23 cellular contexts compared by ENCODE assay signal in the genomic region with DNA sequence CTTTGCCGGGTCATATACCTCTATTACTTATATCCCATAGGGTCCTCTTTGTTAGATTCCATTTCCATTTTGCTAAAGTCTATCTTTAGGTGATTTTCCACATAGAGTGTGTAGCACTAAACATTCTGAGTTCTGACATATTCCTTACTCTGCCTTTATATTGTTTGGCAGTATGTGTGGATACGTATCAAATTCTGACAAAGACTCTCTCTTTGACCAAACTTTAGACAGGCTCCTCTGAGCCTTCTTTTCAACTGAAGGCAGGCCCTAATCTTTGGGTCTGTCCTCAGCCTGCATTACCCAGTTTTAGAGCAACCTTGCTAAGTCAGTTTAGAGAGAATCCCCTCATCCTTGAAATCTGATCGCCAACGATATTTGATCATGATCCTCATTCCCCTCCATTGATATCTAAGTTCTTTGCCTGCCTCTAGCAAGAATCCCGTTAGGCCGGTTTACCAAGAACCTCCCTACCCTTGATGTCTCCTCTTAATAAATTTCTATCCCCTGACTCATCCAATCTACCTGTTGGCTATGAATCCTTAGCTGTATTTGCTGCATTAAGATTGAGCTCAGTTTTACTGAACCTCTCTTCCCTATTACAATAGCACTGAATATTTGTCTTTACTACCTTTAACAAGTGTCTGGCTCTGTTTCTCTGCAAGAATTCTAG. TPM values are rescaled to one million over a fixed set of nuclear protein-coding genes. Genes with fewer than 3 reads are reported as not detected.
A peak's percentile ranks its signal among the peaks of the same experiment; 100 is the strongest.
DNase-seq lines count a peak whose midpoint lies in the region; ATAC-seq, FAIRE-seq and TF ChIP-seq lines count a peak whose summit lies in the region.
"Had no signal": no experiment of that assay in that cellular context is flagged by ENCODE, and none has a peak within 500 bp of the region (broad histone marks: within the 10 kb centered on the region; RNA-seq: fewer than 3 reads in every experiment).

No MANE protein-coding gene starts in this region.

- no peak overlapping the region for H2BK5ac ChIP-seq in H1 (ENCODE audit: low read depth, low read length)

- no peaks in the 10 kb centered on the region for H3K27me3 ChIP-seq in H1 (replicated peaks in 1 of 4; ENCODE audit: control insufficient read depth in 3 of 4, extremely low read depth in 1 of 4, insufficient read depth in 3 of 4, low read length in 3 of 4)
- no peaks in the 10 kb centered on the region for H3K27me3 ChIP-seq in lower lobe of right lung (ENCODE audit: low read depth)
- H3K27me3 ChIP-seq: BLaER1 treated with 17β-estradiol and CSF1 and Interleukin-3, amounts not matched to agents 10 nM and 100 nM; SJSA1; vagina had no signal

- no peak overlapping the region for H3K56ac ChIP-seq in H1 (replicated peaks; ENCODE audit: insufficient read length, low read depth, low read length)

- H2BK12ac ChIP-seq in H1 (ENCODE audit: low read depth, low read length) = no peak overlapping the region

- no peak for DNase-seq in activated naive CD4-positive, alpha-beta T cell treated with anti-CD3 and anti-CD28 coated beads, Interleukin-2, amount 50 U/mL, for 72 hours (ENCODE audit: low spot score in 2 of 2)
- DNase-seq in H1 (ENCODE audit: low read depth in 1 of 2, low spot score in 2 of 2) (no peak), lower lobe of right lung (no peak), NCI-H345 (lab: John Stamatoyannopoulos, UW) (no peak), frontal cortex (ENCODE audit: low spot score in 2 of 2) (no peak)
- no peak for DNase-seq in stimulated activated CD4-positive, alpha-beta T cell treated with anti-CD3 and anti-CD28 coated beads, Interleukin-1b, Interleukin-23, amount 100 ng/mL, for 48 hours
- DNase-seq: aorta; cerebellar nuclear complex; DMS 273 treated with DMSO at 0.1 percent for 48 hours; esophagus squamous epithelium; immature natural killer cell; naive thymus-derived CD4-positive, alpha-beta T cell; NCI-H2029; NCI-H526 treated with DMSO at 0.1 percent for 48 hours; stimulated activated CD4-positive, alpha-beta T cell treated with anti-CD3 and anti-CD28 coated beads, Interleukin-4, amount 100 ng/mL, for 1 hour; T-helper 2 cell; WERI-Rb-1 had no signal

- H3K79me2 ChIP-seq in H1 (ENCODE audit: control insufficient read depth in 1 of 2, insufficient read depth in 2 of 2, low read length in 2 of 2) = no peaks in the 10 kb centered on the region
- H3K79me2 ChIP-seq: parathyroid adenoma had no signal

- H2AK5ac ChIP-seq in H1 (ENCODE audit: low read depth, low read length) = no peak overlapping the region

- no peaks in the 10 kb centered on the region for H3K4me1 Mint-ChIP-seq in activated naive CD4-positive, alpha-beta T cell treated with anti-CD3 and anti-CD28 coated beads, Interleukin-2, amount 50 U/mL, for 24 hours
- H3K4me1 Mint-ChIP-seq: immature natural killer cell; naive thymus-derived CD4-positive, alpha-beta T cell had no signal

- no peak overlapping the region for H2BK15ac ChIP-seq in H1 (ENCODE audit: low read length)

- H3K4me3 ChIP-seq in H1 (ENCODE audit: extremely low read depth in 1 of 4, insufficient read depth in 2 of 4, low read depth in 3 of 4, low read length in 4 of 4) = no peak overlapping the region
- H3K4me3 ChIP-seq in lower lobe of right lung = no peak overlapping the region
- H3K4me3 ChIP-seq: BLaER1 treated with 17β-estradiol and CSF1 and Interleukin-3, amounts not matched to agents 10 nM and 100 nM; esophagus squamous epithelium; SJSA1; vagina had no signal

- no peaks in the 10 kb centered on the region for H3K79me1 ChIP-seq in H1 (ENCODE audit: low read depth, low read length)

- no peaks in the 10 kb centered on the region for H3K36me3 ChIP-seq in H1 (ENCODE audit: control insufficient read depth in 2 of 4, insufficient read depth in 4 of 4, low read length in 3 of 4)
- no peaks in the 10 kb centered on the region for H3K36me3 ChIP-seq in lower lobe of right lung
- H3K36me3 ChIP-seq: BLaER1 treated with 17β-estradiol and CSF1 and Interleukin-3, amounts not matched to agents 10 nM and 100 nM; esophagus squamous epithelium; SJSA1; vagina; WERI-Rb-1 had no signal

- peaks cover 14% of the 10 kb centered on the region for H3K27me3 Mint-ChIP-seq in activated naive CD4-positive, alpha-beta T cell treated with anti-CD3 and anti-CD28 coated beads, Interleukin-2, amount 50 U/mL, for 24 hours

- peak overlapping the region; percentile 5 for H3K27ac Mint-ChIP-seq in activated naive CD4-positive, alpha-beta T cell treated with anti-CD3 and anti-CD28 coated beads, Interleukin-2, amount 50 U/mL, for 24 hours
- no peak overlapping the region for H3K27ac Mint-ChIP-seq in activated naive CD4-positive, alpha-beta T cell treated with anti-CD3 and anti-CD28 coated beads, Interleukin-2, amount 50 U/mL, for 72 hours
- H3K27ac Mint-ChIP-seq: immature natural killer cell had no signal

- H3K4ac ChIP-seq in H1 (replicated peaks; ENCODE audit: insufficient read length, low read depth, low read length) = no peak overlapping the region

- H3K4me1 ChIP-seq in H1 (replicated peaks in 1 of 4; ENCODE audit: control insufficient read depth in 3 of 4, insufficient read depth in 4 of 4, low read length in 3 of 4) (no peaks in the 10 kb centered on the region), lower lobe of right lung (no peaks in the 10 kb centered on the region)
- H3K4me1 ChIP-seq: BLaER1 treated with 17β-estradiol and CSF1 and Interleukin-3, amounts not matched to agents 10 nM and 100 nM; parathyroid adenoma; SJSA1; vagina had no signal

- peaks cover 28% of the 10 kb centered on the region for H3K9me3 Mint-ChIP-seq in activated naive CD4-positive, alpha-beta T cell treated with anti-CD3 and anti-CD28 coated beads, Interleukin-2, amount 50 U/mL, for 24 hours
- H3K9me3 Mint-ChIP-seq in activated naive CD4-positive, alpha-beta T cell treated with anti-CD3 and anti-CD28 coated beads, Interleukin-2, amount 50 U/mL, for 72 hours = peaks cover 15 to 26% of the 10 kb centered on the region in 2 donors

- H3K36me3 Mint-ChIP-seq in activated naive CD4-positive, alpha-beta T cell treated with anti-CD3 and anti-CD28 coated beads, Interleukin-2, amount 50 U/mL, for 24 hours = peaks cover 21% of the 10 kb centered on the region
- peaks cover 33 to 34% of the 10 kb centered on the region in 2 donors for H3K36me3 Mint-ChIP-seq in activated naive CD4-positive, alpha-beta T cell treated with anti-CD3 and anti-CD28 coated beads, Interleukin-2, amount 50 U/mL, for 72 hours

- H3K9me3 ChIP-seq in H1 (ENCODE audit: insufficient read depth in 2 of 2, low read depth in 1 of 2, low read length in 1 of 2) (no peaks in the 10 kb centered on the region), lower lobe of right lung (peaks cover 20% of the 10 kb centered on the region)

- H3K9ac ChIP-seq in H1 (replicated peaks in 1 of 4; ENCODE audit: extremely low read depth in 1 of 4, low read depth in 3 of 4, low read length in 3 of 4) = no peak overlapping the region
- H3K9ac ChIP-seq: BLaER1 treated with 17β-estradiol and CSF1 and Interleukin-3, amounts not matched to agents 10 nM and 100 nM; parathyroid adenoma had no signal

- POLR2A ChIA-PET in H1 (lab: Charles Lee; ENCODE audit: partially characterized antibody) = interaction anchor here (2.5 kb wide), 1 partner anchor 10 kb away, joined by 5 read pairs; the partner anchor contains the start of gene PPT1

- H3K14ac ChIP-seq in H1 (ENCODE audit: insufficient read length) = no peak overlapping the region

- H4K5ac ChIP-seq in H1 (ENCODE audit: insufficient read length, low read depth, low read length) = no peak overlapping the region

- no peak overlapping the region for H3K4me3 Mint-ChIP-seq in activated naive CD4-positive, alpha-beta T cell treated with anti-CD3 and anti-CD28 coated beads, Interleukin-2, amount 50 U/mL, for 24 hours
- H3K4me3 Mint-ChIP-seq: immature natural killer cell; naive thymus-derived CD4-positive, alpha-beta T cell had no signal

- no peak for FAIRE-seq in H1 (lab: Jason Lieb, UNC)
- FAIRE-seq in frontal cortex (lab: Jason Lieb, UNC) = no peak

- H3K27ac ChIP-seq in H1 (ENCODE audit: low read depth, low read length) (no peak overlapping the region), lower lobe of right lung (peak overlapping the region; percentile 47)
- H3K27ac ChIP-seq: BLaER1 treated with 17β-estradiol and CSF1 and Interleukin-3, amounts not matched to agents 10 nM and 100 nM; esophagus squamous epithelium; parathyroid adenoma; SJSA1; vagina; WERI-Rb-1 had no signal

- H4K8ac ChIP-seq in H1 (ENCODE audit: extremely low read depth, insufficient read depth, low read length) = no peak overlapping the region

- no peaks in the 10 kb centered on the region for H4K20me1 ChIP-seq in H1 (replicated peaks in 1 of 2; ENCODE audit: control insufficient read depth in 1 of 2, insufficient read depth in 2 of 2, low read length in 2 of 2)
- H4K20me1 ChIP-seq: BLaER1 treated with 17β-estradiol and CSF1 and Interleukin-3, amounts not matched to agents 10 nM and 100 nM had no signal

- H2BK20ac ChIP-seq in H1 (ENCODE audit: low read length) = no peak overlapping the region

- no peak for TF ChIP-seq POLR2A in H1 (IDR thresholded peaks at IDR 0.05; ENCODE audit: control extremely low read depth in 1 of 2, low read depth in 2 of 2, low read length in 2 of 2)

- no peak for ATAC-seq in activated naive CD4-positive, alpha-beta T cell treated with anti-CD3 and anti-CD28 coated beads, Interleukin-2, amount 50 U/mL, for 72 hours
- ATAC-seq in lower lobe of right lung (peak; percentile 80 to 94), HG02610 (IDR thresholded peaks at IDR 0.05; ENCODE audit: unreplicated experiment) (no peak)
- ATAC-seq: naive thymus-derived CD4-positive, alpha-beta T cell had no signal

- no peak overlapping the region for H3K18ac ChIP-seq in H1 (ENCODE audit: extremely low read depth, low read length)

- no peak overlapping the region for H3K23ac ChIP-seq in H1 (ENCODE audit: insufficient read length)

- H3K4me2 ChIP-seq in H1 (ENCODE audit: insufficient read depth in 1 of 2, low read depth in 2 of 2, low read length in 2 of 2) = no peak overlapping the region
- H3K4me2 ChIP-seq: BLaER1 treated with 17β-estradiol and CSF1 and Interleukin-3, amounts not matched to agents 10 nM and 100 nM had no signal

- no peak overlapping the region for H2BK120ac ChIP-seq in H1 (replicated peaks; ENCODE audit: low read depth, low read length)

- peak overlapping the region; percentile 25; the same call in 1 of the 2 replicates for H2AFZ ChIP-seq in H1 (ENCODE audit: low read length)
- H2AFZ ChIP-seq: parathyroid adenoma had no signal

- 87% methylated on average over 6 of the region's 6 CpGs; no CpG with 5 or more reads in 1 of the 2 experiments for WGBS in H1 (ENCODE audit: extremely low coverage in 1 of 2, insufficient coverage in 1 of 2, insufficient read length in 1 of 2, insufficient replicate concordance in 2 of 2, low coverage in 1 of 2, low lambda C conversion rate in 2 of 2, missing lambda C conversion rate in 1 of 2), 2 experiments

- H4K91ac ChIP-seq in H1 (replicated peaks; ENCODE audit: insufficient read length, low read length) = no peak overlapping the region

- no peaks in the 10 kb centered on the region for H3K23me2 ChIP-seq in H1 (ENCODE audit: low read depth, low read length)

- CTCF ChIA-PET in H1 (lab: Charles Lee; ENCODE audit: partially characterized antibody) = interaction anchor here (0.6 to 1.6 kb wide), 4 partner anchors 18 to 231 kb away, joined by 3 to 5 read pairs (median 4); no protein-coding TSS in a partner anchor

- intact Hi-C loops in lower lobe of right lung (cut with DNase I) = no loop called here

- TF ChIP-seq EP300 in H1 (IDR thresholded peaks at IDR 0.05; ENCODE audit: borderline replicate concordance in 1 of 2, low read depth in 2 of 2, low read length in 2 of 2) = no peak

- TF ChIP-seq CTCF in H1 (IDR thresholded peaks at IDR 0.05; ENCODE audit: control extremely low read depth in 1 of 3, insufficient read depth in 1 of 3, low read depth in 1 of 3, low read length in 3 of 3) (no peak), lower lobe of right lung (IDR thresholded peaks at IDR 0.05) (no peak)

- no peak for TF ChIP-seq RAD21 in H1 (IDR thresholded peaks at IDR 0.05 in 1 of 2, conservative IDR thresholded peaks at IDR 0.05 in 1 of 2; ENCODE audit: low read depth in 2 of 2, low read length in 2 of 2)

RNA-seq across cellular contexts. Expression of gene PPT1, which starts 10.4 kb away (rescaled TPM):
- total RNA-seq in activated naive CD4-positive, alpha-beta T cell treated with anti-CD3 and anti-CD28 coated beads, Interleukin-2, amount 50 U/mL, for 72 hours = 10 to 100 TPM; 81.8 to 84.1 TPM
- total RNA-seq in H1 (2021; fragmentation: NEBNext Ultra II Directional; extraction: Animal tissue kit (Norgen Biotek cat#: 25700)) = 141 and 150 TPM in 2 replicates
- 38.8 and 77.1 TPM in 2 replicates for polyA plus RNA-seq in H1 (2011; rRNA removed)
- 56.0 TPM for polyA plus RNA-seq in H1 (2011; cell fraction: cytosol; rRNA removed)
- polyA plus RNA-seq in H1 (2011; cell fraction: nucleus; rRNA removed) = 62.0 TPM
- 118 to 158 TPM (median 141 TPM) in 4 replicates for polyA plus RNA-seq in H1 (2012, experiment 1 of 2)
- polyA plus RNA-seq in H1 (2012, experiment 2 of 2) = 25.5 TPM
- 251 TPM for polyA plus RNA-seq in H1 (2013, experiment 1 of 2)
- polyA plus RNA-seq in H1 (2013, experiment 2 of 2) = 317 TPM
- polyA minus RNA-seq in H1 (2011; rRNA and poly(A)+ RNA removed) = 134 and 143 TPM in 2 replicates
- polyA minus RNA-seq in H1 (2011; cell fraction: cytosol; rRNA and poly(A)+ RNA removed) = 47.7 TPM
- 34.6 TPM for polyA minus RNA-seq in H1 (2011; cell fraction: nucleus; rRNA and poly(A)+ RNA removed)
- 195 TPM for total RNA-seq in lower lobe of right lung
- 44.8 TPM for total RNA-seq in frontal cortex

RNA-seq across cellular contexts. Expression of gene RLF, which starts 53.8 kb away (rescaled TPM):
- 10 to 100 TPM; 23.6 to 26.1 TPM for total RNA-seq in activated naive CD4-positive, alpha-beta T cell treated with anti-CD3 and anti-CD28 coated beads, Interleukin-2, amount 50 U/mL, for 72 hours
- total RNA-seq in H1 (2021; fragmentation: NEBNext Ultra II Directional; extraction: Animal tissue kit (Norgen Biotek cat#: 25700)) = 16.9 and 18.0 TPM in 2 replicates
- 2.4 and 4.2 TPM in 2 replicates for polyA plus RNA-seq in H1 (2011; rRNA removed)
- polyA plus RNA-seq in H1 (2011; cell fraction: cytosol; rRNA removed) = 5.4 TPM
- 4.0 TPM for polyA plus RNA-seq in H1 (2011; cell fraction: nucleus; rRNA removed)
- 7.0 to 11.1 TPM (median 8.4 TPM) in 4 replicates for polyA plus RNA-seq in H1 (2012, experiment 1 of 2)
- 0.52 TPM for polyA plus RNA-seq in H1 (2012, experiment 2 of 2)
- 9.5 TPM for polyA plus RNA-seq in H1 (2013, experiment 1 of 2)
- polyA plus RNA-seq in H1 (2013, experiment 2 of 2) = 9.4 TPM
- polyA minus RNA-seq in H1 (2011; rRNA and poly(A)+ RNA removed) = 16.6 and 24.7 TPM in 2 replicates
- polyA minus RNA-seq in H1 (2011; cell fraction: cytosol; rRNA and poly(A)+ RNA removed) = 11.4 TPM
- 17.0 TPM for polyA minus RNA-seq in H1 (2011; cell fraction: nucleus; rRNA and poly(A)+ RNA removed)
- total RNA-seq in lower lobe of right lung (13.4 TPM), frontal cortex (106 TPM)

Comparison
In these comparisons a context has a peak if more than half of its experiments do, and no peak if none do; other contexts are left out.
1. ATAC-seq: peak in lower lobe of right lung (2 of 2); none in activated naive CD4-positive, alpha-beta T cell treated with anti-CD3 and anti-CD28 coated beads, Interleukin-2, amount 50 U/mL, for 72 hours (0 of 2) and HG02610 (single experiment).